In genomic region chr10:84613336-84614021, GRCh38 we compare ENCODE assay signal across 9 cellular contexts.
DNase-seq lines count a peak whose midpoint lies in the region; ATAC-seq and TF ChIP-seq lines count a peak whose summit lies in the region.
"Had no signal": no experiment of that assay in that cellular context is flagged by ENCODE, and none has a peak within 500 bp of the region (broad histone marks: within the 10 kb centered on the region; RNA-seq: fewer than 3 reads in every experiment).

No MANE protein-coding gene starts in this region.

- no peak overlapping the region for H3K4me3 Mint-ChIP-seq in HFFc6
- H3K4me3 Mint-ChIP-seq in MCF 10A (ENCODE audit: unreplicated experiment) = no peak overlapping the region
- H3K4me3 Mint-ChIP-seq: T-helper 1 cell treated with Interleukin-12 subunit alpha and Interleukin-12 subunit beta and Interleukin-4 antibody, amounts not matched to agents 30 μg/mL and 1 μg/mL, for 36 hours had no signal

- H3K27me3 ChIP-seq in lower lobe of right lung (ENCODE audit: low read depth) = no peaks in the 10 kb centered on the region

- no peak overlapping the region for H3K4me3 ChIP-seq in lower lobe of right lung

- no peaks in the 10 kb centered on the region for H3K36me3 ChIP-seq in lower lobe of right lung

- no peak overlapping the region for H3K27ac ChIP-seq in lower lobe of right lung

- in situ Hi-C loops in G401 (cut with HindIII; ENCODE audit: low sequenced_read_pairs) = no loop called here

- peaks cover 11% of the 10 kb centered on the region; the same call in 1 of the 2 replicates for H3K9me3 Mint-ChIP-seq in HFFc6
- no peaks in the 10 kb centered on the region for H3K9me3 Mint-ChIP-seq in MCF 10A (ENCODE audit: unreplicated experiment)
- H3K9me3 Mint-ChIP-seq: T-helper 1 cell treated with Interleukin-12 subunit alpha and Interleukin-12 subunit beta and Interleukin-4 antibody, amounts not matched to agents 30 μg/mL and 1 μg/mL, for 36 hours had no signal

- intact Hi-C loops in MCF 10A (cut with micrococcal nuclease) = loop anchor here (5.0 to 10.0 kb wide), 2 partner anchors 104 to 1761 kb away; no protein-coding TSS in a partner anchor
- intact Hi-C loops in lower lobe of right lung (cut with DNase I) = no loop called here

- H3K27me3 Mint-ChIP-seq in HFFc6 (ENCODE audit: insufficient read depth) (peaks cover 3% of the 10 kb centered on the region), MCF 10A (ENCODE audit: insufficient read depth, unreplicated experiment) (no peaks in the 10 kb centered on the region)

- CTCF ChIA-PET in MCF 10A (lab: Yijun Ruan, JAX) = interaction anchor here (0.6 to 1.7 kb wide), 22 partner anchors 9 to 1997 kb away, joined by 3 to 13 read pairs (median 3); no protein-coding TSS in a partner anchor

- peak; percentile 54 for TF ChIP-seq CTCF in HFFc6 (IDR thresholded peaks at IDR 0.05)
- TF ChIP-seq CTCF in MCF 10A (IDR thresholded peaks at IDR 0.05; ENCODE audit: unreplicated experiment) = peak; percentile 22
- TF ChIP-seq CTCF in lower lobe of right lung (IDR thresholded peaks at IDR 0.05) = peak; percentile 43

- H3K36me3 Mint-ChIP-seq in HFFc6 (ENCODE audit: low read depth) = no peaks in the 10 kb centered on the region
- H3K36me3 Mint-ChIP-seq in MCF 10A (ENCODE audit: insufficient read depth, unreplicated experiment) = no peaks in the 10 kb centered on the region

- no TSS peak for BruUV-seq in MCF 10A (replicated peaks; lab: Mats Ljungman, UMichigan)

- POLR2A ChIA-PET in MCF 10A (lab: Yijun Ruan, JAX) = no interaction called here

- no peak overlapping the region for H3K27ac Mint-ChIP-seq in HFFc6
- no peak overlapping the region for H3K27ac Mint-ChIP-seq in MCF 10A (ENCODE audit: low read depth, unreplicated experiment)
- H3K27ac Mint-ChIP-seq: T-helper 1 cell treated with Interleukin-12 subunit alpha and Interleukin-12 subunit beta and Interleukin-4 antibody, amounts not matched to agents 30 μg/mL and 1 μg/mL, for 36 hours had no signal

- H3K4me1 ChIP-seq in lower lobe of right lung = no peaks in the 10 kb centered on the region

- H3K4me1 Mint-ChIP-seq in HFFc6 (ENCODE audit: low read depth) = no peaks in the 10 kb centered on the region
- H3K4me1 Mint-ChIP-seq in MCF 10A (ENCODE audit: insufficient read depth, unreplicated experiment) = no peaks in the 10 kb centered on the region

- ATAC-seq in lower lobe of right lung (peak; percentile 92 to 94), HG03025 (IDR thresholded peaks at IDR 0.05; ENCODE audit: low FRiP score, unreplicated experiment) (no peak)

- H3K9me3 ChIP-seq in lower lobe of right lung = no peaks in the 10 kb centered on the region

- peak; percentile 68 for DNase-seq in G401 (ENCODE audit: low spot score)
- peak; percentile 3 for DNase-seq in HFFc6
- DNase-seq in NCI-H2107 (lab: John Stamatoyannopoulos, UW) = peak; percentile 10
- peak; percentile 70 for DNase-seq in MCF 10A (ENCODE audit: unreplicated experiment)
- peak; percentile 55 for DNase-seq in lower lobe of right lung
- no peak for DNase-seq in mucosa of gallbladder (ENCODE audit: low spot score)
- no peak for DNase-seq in T-helper 9 cell

Comparison
In these comparisons a context has a peak if more than half of its experiments do, and no peak if none do; other contexts are left out.
1. DNase-seq: peak in G401 (single experiment), HFFc6 (single experiment), NCI-H2107 (single experiment), MCF 10A (single experiment) and lower lobe of right lung (single experiment); none in mucosa of gallbladder (single experiment) and T-helper 9 cell (single experiment).
2. Peak in every context shown above with its lines, with median percentiles within 50 percentile points of each other: CTCF ChIP-seq.